In genomic region chr6:128520436-128521301, GRCh38 we compare ENCODE assay signal across 1 cellular context.
TF ChIP-seq lines count a peak whose summit lies in the region.

TSS of gene PTPRK (minus strand) at chr6:128520599. CDS start at chr6:128520358, 241 bp downstream.

TF ChIP-seq in HepG2, 621 proteins besides CTCF, POLR2A, EP300 and RAD21 (continued from another document and continues in another):
- TF ChIP-seq DRAP1 (CRISPR knock-in tag; IDR thresholded peaks at IDR 0.05) (peak; percentile 90), SKIL (CRISPR knock-in tag; IDR thresholded peaks at IDR 0.05; ENCODE audit: borderline replicate concordance) (peak; percentile 43; the same call in 1 of the 2 replicates), TEAD2 (CRISPR knock-in tag; IDR thresholded peaks at IDR 0.05) (no peak), KIAA2018 (CRISPR knock-in tag; IDR thresholded peaks at IDR 0.05; ENCODE audit: borderline replicate concordance) (no peak), KLF9 (CRISPR knock-in tag; IDR thresholded peaks at IDR 0.05; ENCODE audit: low read depth) (no peak), ZNF264 (CRISPR knock-in tag; IDR thresholded peaks at IDR 0.05) (0 out of 2 replicates have a peak, but pooled peaks have one; percentile 16), NR0B2 (CRISPR knock-in tag; IDR thresholded peaks at IDR 0.05) (peak; percentile 36; the same call in 1 of the 2 replicates), ZNF180 (CRISPR knock-in tag; IDR thresholded peaks at IDR 0.05; ENCODE audit: borderline replicate concordance, low read depth) (no peak), KDM3A (CRISPR knock-in tag; IDR thresholded peaks at IDR 0.05; ENCODE audit: low read depth) (peak; percentile 84; the same call in 1 of the 2 replicates), TGIF2 (CRISPR knock-in tag; IDR thresholded peaks at IDR 0.05) (peak; percentile 52), MAFF (IDR thresholded peaks at IDR 0.05; ENCODE audit: low read depth, low read length) (no peak), ZNF354B (CRISPR knock-in tag; IDR thresholded peaks at IDR 0.05) (no peak), ZFY (CRISPR knock-in tag; IDR thresholded peaks at IDR 0.05) (peak; percentile 51; the same call in 1 of the 2 replicates), ZNF878 (CRISPR knock-in tag; IDR thresholded peaks at IDR 0.05) (0 out of 2 replicates have a peak, but pooled peaks have one; percentile 56), ZNF678 (CRISPR knock-in tag; IDR thresholded peaks at IDR 0.05) (no peak), AKAP8 (CRISPR knock-in tag; IDR thresholded peaks at IDR 0.05) (0 out of 2 replicates have a peak, but pooled peaks have one; percentile 22), SUZ12 (IDR thresholded peaks at IDR 0.05; ENCODE audit: low read depth, low read length) (no peak), FOXC1 (CRISPR knock-in tag; IDR thresholded peaks at IDR 0.05; ENCODE audit: borderline replicate concordance) (peak; percentile 56; the same call in 1 of the 2 replicates), ZNF556 (CRISPR knock-in tag; IDR thresholded peaks at IDR 0.05; ENCODE audit: borderline replicate concordance) (peak; percentile 92; the same call in 1 of the 2 replicates), TCF7 (IDR thresholded peaks at IDR 0.05; ENCODE audit: low read depth) (peak; percentile 26; the same call in 1 of the 2 replicates), ZNF574 (CRISPR knock-in tag; IDR thresholded peaks at IDR 0.05) (peak; percentile 77; the same call in 1 of the 2 replicates), TBX3 (IDR thresholded peaks at IDR 0.05; ENCODE audit: borderline replicate concordance) (no peak), MTF2 (CRISPR knock-in tag; IDR thresholded peaks at IDR 0.05; ENCODE audit: borderline replicate concordance) (no peak), MLXIP (CRISPR knock-in tag; IDR thresholded peaks at IDR 0.05; ENCODE audit: borderline replicate concordance) (no peak), RBM22 (optimal IDR thresholded peaks at IDR 0.05; ENCODE audit: low read length) (no peak), ZNF570 (CRISPR knock-in tag; IDR thresholded peaks at IDR 0.05; ENCODE audit: borderline replicate concordance) (no peak), ZNF430 (CRISPR knock-in tag; IDR thresholded peaks at IDR 0.05) (peak; percentile 84; the same call in 1 of the 2 replicates), ZBTB4 (CRISPR knock-in tag; IDR thresholded peaks at IDR 0.05; ENCODE audit: borderline replicate concordance) (peak; percentile 1; the same call in 1 of the 2 replicates), ZNF691 (CRISPR knock-in tag; IDR thresholded peaks at IDR 0.05; ENCODE audit: borderline replicate concordance, low read depth) (no peak), ZNF124 (CRISPR knock-in tag; IDR thresholded peaks at IDR 0.05) (no peak; the same call in 1 of the 2 replicates), PITX1 (CRISPR knock-in tag; IDR thresholded peaks at IDR 0.05) (no peak; the same call in 1 of the 2 replicates), ZNF33A (CRISPR knock-in tag; IDR thresholded peaks at IDR 0.05; ENCODE audit: borderline replicate concordance) (no peak), PHF20 (CRISPR knock-in tag; IDR thresholded peaks at IDR 0.05) (no peak), ZNF205 (CRISPR knock-in tag; IDR thresholded peaks at IDR 0.05) (peak; percentile 68), NFKBIZ (CRISPR knock-in tag; IDR thresholded peaks at IDR 0.05) (no peak), POGZ (CRISPR knock-in tag; IDR thresholded peaks at IDR 0.05) (peak; percentile 77), ZNF572 (CRISPR knock-in tag; IDR thresholded peaks at IDR 0.05) (no peak), FOXJ3 (CRISPR knock-in tag; IDR thresholded peaks at IDR 0.05; ENCODE audit: borderline replicate concordance) (0 out of 2 replicates have a peak, but pooled peaks have one; percentile 26), ZNF75D (CRISPR knock-in tag; IDR thresholded peaks at IDR 0.05; ENCODE audit: borderline replicate concordance) (no peak; the same call in 1 of the 2 replicates), ZNF562 (CRISPR knock-in tag; IDR thresholded peaks at IDR 0.05; ENCODE audit: borderline replicate concordance) (no peak)
